21 cellular contexts compared by ENCODE assay signal in the genomic region with DNA sequence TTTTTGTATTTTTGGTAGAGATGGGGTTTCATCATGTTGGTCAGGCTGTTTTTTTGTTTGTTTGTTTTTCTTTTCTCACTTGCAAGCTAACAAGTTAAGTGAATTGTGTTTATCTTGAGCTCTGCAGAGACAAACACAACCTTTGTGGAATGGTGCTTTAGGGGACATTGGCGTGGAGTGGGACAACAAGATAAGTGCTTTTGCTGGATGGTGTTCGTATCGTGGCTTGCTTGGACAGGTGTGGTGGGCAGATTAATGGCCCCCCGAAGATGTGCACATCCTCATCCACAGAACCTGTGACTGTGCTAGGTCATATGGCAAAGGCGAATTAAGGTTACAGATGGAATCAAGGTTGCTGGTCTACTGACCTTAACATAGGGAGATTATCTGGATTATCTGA. TPM values are rescaled to one million over a fixed set of nuclear protein-coding genes. Genes with fewer than 3 reads are reported as not detected.
DNase-seq lines count a peak whose midpoint lies in the region; ATAC-seq and TF ChIP-seq lines count a peak whose summit lies in the region.
"Had no signal": no experiment of that assay in that cellular context is flagged by ENCODE, and none has a peak within 500 bp of the region (broad histone marks: within the 10 kb centered on the region; RNA-seq: fewer than 3 reads in every experiment).

No MANE protein-coding gene starts in this region.

- H3K9me3 Mint-ChIP-seq in H9: no peaks in the 10 kb centered on the region
- H3K9me3 Mint-ChIP-seq in neural progenitor cell: no peaks in the 10 kb centered on the region

- no peak overlapping the region for H4K5ac ChIP-seq in H9 (ENCODE audit: insufficient read length, low read depth, low read length)

- H3K4me3 Mint-ChIP-seq in H9 (no peak overlapping the region), neural progenitor cell (no peak overlapping the region)

- H2BK12ac ChIP-seq in H9 (ENCODE audit: insufficient read length, low read depth, low read length): no peak overlapping the region

- H4K8ac ChIP-seq in H9 (replicated peaks; ENCODE audit: insufficient read length, low read depth, low read length): no peak overlapping the region

- no peaks in the 10 kb centered on the region for H3K79me1 ChIP-seq in H9 (ENCODE audit: insufficient read depth, low read depth, low read length, poor library complexity, severe bottlenecking)

- H3K79me2 ChIP-seq in H9 (ENCODE audit: insufficient read depth, low read length) (peaks cover 6% of the 10 kb centered on the region; the same call in 1 of the 2 replicates), neural progenitor cell (ENCODE audit: low read depth) (no peaks in the 10 kb centered on the region)

- H2BK5ac ChIP-seq in H9 (ENCODE audit: insufficient read length, low read length): no peak overlapping the region

- no peak overlapping the region for H2BK120ac ChIP-seq in H9 (ENCODE audit: low read depth, low read length, poor library complexity, severe bottlenecking)

- no peak overlapping the region for H3T11ph ChIP-seq in H9 (ENCODE audit: low read length)

- H2BK20ac ChIP-seq in H9 (ENCODE audit: low read depth, low read length, poor library complexity, severe bottlenecking): no peak overlapping the region

- peak overlapping the region in 9 of 11 experiments; percentile 34 to 98 (median 70); a peak in 18 of 22 replicates for H3K27ac ChIP-seq in BLaER1 treated with 17β-estradiol and CSF1 and Interleukin-3, amounts not matched to agents 10 nM and 100 nM
- H3K27ac ChIP-seq in H9 (ENCODE audit: insufficient read length, low read depth, low read length) (no peak overlapping the region), colonic mucosa (peak overlapping the region; percentile 70), neural progenitor cell (no peak overlapping the region)
- H3K27ac ChIP-seq: hepatocyte, KMS-11, right lobe of liver, suprapubic skin had no signal

- peaks cover 27 to 68% (median 42%) of the 10 kb centered on the region in 11 experiments; a peak in 21 of 22 replicates for H3K36me3 ChIP-seq in BLaER1 treated with 17β-estradiol and CSF1 and Interleukin-3, amounts not matched to agents 10 nM and 100 nM
- no peaks in the 10 kb centered on the region for H3K36me3 ChIP-seq in colonic mucosa
- no peaks in the 10 kb centered on the region for H3K36me3 ChIP-seq in neural progenitor cell

- no peaks in the 10 kb centered on the region for H3K9me3 ChIP-seq in BLaER1 treated with 17β-estradiol and CSF1 and Interleukin-3, amounts not matched to agents 10 nM and 100 nM (replicated peaks in 1 of 11)
- H3K9me3 ChIP-seq in H9 (ENCODE audit: control insufficient read depth, low read depth, low read length): no peaks in the 10 kb centered on the region
- no peaks in the 10 kb centered on the region for H3K9me3 ChIP-seq in colonic mucosa
- H3K9me3 ChIP-seq in neural progenitor cell (ENCODE audit: low read depth): no peaks in the 10 kb centered on the region
- H3K9me3 ChIP-seq: right lobe of liver, suprapubic skin had no signal

- no peak overlapping the region for H3K14ac ChIP-seq in H9 (ENCODE audit: insufficient read depth, low read length)

- peak overlapping the region; percentile 93 to 100 (median 97) for H3K4me2 ChIP-seq in BLaER1 treated with 17β-estradiol and CSF1 and Interleukin-3, amounts not matched to agents 10 nM and 100 nM
- H3K4me2 ChIP-seq in H9 (ENCODE audit: insufficient read depth, insufficient read length, low read length): no peak overlapping the region
- H3K4me2 ChIP-seq in neural progenitor cell: peak overlapping the region; percentile 41
- H3K4me2 ChIP-seq: hepatocyte, KMS-11 had no signal

- H2AFZ ChIP-seq in H9 (ENCODE audit: low read length) (no peak overlapping the region), neural progenitor cell (replicated peaks) (no peak overlapping the region)
- H2AFZ ChIP-seq: hepatocyte had no signal

- peak overlapping the region; percentile 10 to 99 (median 62); a peak in 20 of 22 replicates for H3K9ac ChIP-seq in BLaER1 treated with 17β-estradiol and CSF1 and Interleukin-3, amounts not matched to agents 10 nM and 100 nM
- no peak overlapping the region for H3K9ac ChIP-seq in H9 (ENCODE audit: extremely low read depth, insufficient read length, low read length)
- peak overlapping the region in 1 of 2 donors; percentile 65 for H3K9ac ChIP-seq in colonic mucosa (ENCODE audit: low read depth in 2 of 2, low read length in 2 of 2)
- H3K9ac ChIP-seq in neural progenitor cell: no peak overlapping the region
- H3K9ac ChIP-seq: KMS-11 had no signal

- no peak overlapping the region for H3K23ac ChIP-seq in H9 (ENCODE audit: insufficient read length, low read depth, low read length)

- no peak overlapping the region for H3K4ac ChIP-seq in H9 (ENCODE audit: low read depth, low read length)

- no peak overlapping the region for H3K56ac ChIP-seq in H9 (ENCODE audit: insufficient read length, low read depth, low read length)

- peak overlapping the region in 7 of 10 experiments; percentile 14 to 51 (median 38); a peak in 10 of 20 replicates for H3K4me3 ChIP-seq in BLaER1 treated with 17β-estradiol and CSF1 and Interleukin-3, amounts not matched to agents 10 nM and 100 nM
- H3K4me3 ChIP-seq in colonic mucosa (no peak overlapping the region), neural progenitor cell (no peak overlapping the region)
- H3K4me3 ChIP-seq: hepatocyte, right lobe of liver, suprapubic skin had no signal

- no peak for ATAC-seq in left lobe of liver
- no peak for ATAC-seq in HG03565 (IDR thresholded peaks at IDR 0.05; ENCODE audit: unreplicated experiment)
- ATAC-seq: HCT116, right lobe of liver had no signal

- no peak overlapping the region for H2AK5ac ChIP-seq in H9 (ENCODE audit: insufficient read length, low read length)

- H3K4me1 ChIP-seq in BLaER1 treated with 17β-estradiol and CSF1 and Interleukin-3, amounts not matched to agents 10 nM and 100 nM: peaks cover 93 to 99% (median 97%) of the 10 kb centered on the region in 10 experiments
- H3K4me1 ChIP-seq in H9 (ENCODE audit: insufficient read depth, low read length) (peaks cover 2% of the 10 kb centered on the region; the same call in 1 of the 2 replicates), colonic mucosa (peaks cover 40% of the 10 kb centered on the region), neural progenitor cell (peaks cover 14% of the 10 kb centered on the region)

- peak overlapping the region in 2 of 3 experiments; percentile 30 to 71; a peak in 3 of 7 replicates for H3K27ac Mint-ChIP-seq in H9
- H3K27ac Mint-ChIP-seq in neural progenitor cell: no peak overlapping the region

- H3F3A ChIP-seq in neural progenitor cell (ENCODE audit: low read depth): peaks cover 6% of the 10 kb centered on the region

- H4K91ac ChIP-seq in H9 (ENCODE audit: insufficient read length, low read depth, low read length): no peak overlapping the region

- H3K23me2 ChIP-seq in H9 (ENCODE audit: insufficient read length, low read depth, low read length, poor library complexity, severe bottlenecking): no peaks in the 10 kb centered on the region

- no peak for TF ChIP-seq CTCF in H9 (conservative IDR thresholded peaks at IDR 0.05)
- no peak for TF ChIP-seq CTCF in colonic mucosa (IDR thresholded peaks at IDR 0.05)
- no peak for TF ChIP-seq CTCF in neural progenitor cell (IDR thresholded peaks at IDR 0.05)

- no peaks in the 10 kb centered on the region for H3K27me3 ChIP-seq in BLaER1 treated with 17β-estradiol and CSF1 and Interleukin-3, amounts not matched to agents 10 nM and 100 nM
- H3K27me3 ChIP-seq in H9 (ENCODE audit: insufficient read depth, low read length) (no peaks in the 10 kb centered on the region), colonic mucosa (no peaks in the 10 kb centered on the region), neural progenitor cell (peaks cover 33% of the 10 kb centered on the region)
- H3K27me3 ChIP-seq: hepatocyte, right lobe of liver, suprapubic skin had no signal

- no peak overlapping the region for H3K18ac ChIP-seq in H9 (ENCODE audit: insufficient read length, low read depth, low read length)

- H3K4me1 Mint-ChIP-seq in H9: peaks cover 27 to 31% of the 10 kb centered on the region in 2 experiments
- H3K4me1 Mint-ChIP-seq in neural progenitor cell: peaks cover 47% of the 10 kb centered on the region

- H3K27me3 Mint-ChIP-seq in H9 (ENCODE audit: low read depth) (peaks cover under 1% of the 10 kb centered on the region; the same call in 1 of the 2 replicates), neural progenitor cell (ENCODE audit: insufficient read depth, low read depth) (peaks cover 4% of the 10 kb centered on the region)

- intact Hi-C loops in colonic mucosa (cut with DNase I): no loop called here

- H3K36me3 Mint-ChIP-seq in H9 (ENCODE audit: insufficient read depth in 1 of 3, low read depth in 3 of 3) (peaks cover 9 to 22% (median 16%) of the 10 kb centered on the region in 3 experiments; a peak in 6 of 7 replicates), neural progenitor cell (peaks cover 26% of the 10 kb centered on the region)

- no CpG with 5 or more reads among the region's 5 CpGs for WGBS in H9 (ENCODE audit: extremely low coverage, insufficient read length, low lambda C conversion rate)

- H4K20me1 ChIP-seq in BLaER1 treated with 17β-estradiol and CSF1 and Interleukin-3, amounts not matched to agents 10 nM and 100 nM: peaks cover 80 to 100% (median 97%) of the 10 kb centered on the region in 11 experiments
- H4K20me1 ChIP-seq in H9 (ENCODE audit: control insufficient read depth, insufficient read depth, insufficient read length) (no peaks in the 10 kb centered on the region), neural progenitor cell (ENCODE audit: low read depth) (peaks cover 17% of the 10 kb centered on the region)

- DNase-seq in H9 (no peak), colonic mucosa (no peak), neural progenitor cell (ENCODE audit: low spot score) (no peak), NOMO-1 (lab: John Stamatoyannopoulos, UW; ENCODE audit: unreplicated experiment in 2 of 2) (no peak), left lobe of liver (ENCODE audit: low spot score) (no peak), NCI-H345 treated with DMSO at 0.1 percent for 48 hours (lab: John Stamatoyannopoulos, UW; ENCODE audit: unreplicated experiment) (no peak)
- DNase-seq: mesendoderm; NCI-H1092; NCI-H524; nucleus accumbens; OCI-M1; right lobe of liver; SHP77 treated with DMSO at 0.1 percent for 48 hours; stimulated activated CD4-positive, alpha-beta T cell treated with anti-CD3 and anti-CD28 coated beads, Interleukin-1b, Interleukin-23, amount 100 ng/mL, for 48 hours; T-helper 1 cell had no signal

- no peak overlapping the region for H2BK15ac ChIP-seq in H9 (ENCODE audit: low read depth, low read length)

RNA-seq across cellular contexts. Expression of a gene that starts 7.0 kb away (rescaled TPM):
- 28.6 and 32.4 TPM in 2 replicates for total RNA-seq in H9 (2021)
- 100 to 1,000 TPM; 158 to 201 TPM for total RNA-seq in colonic mucosa
- 1.9 and 4.3 TPM in 2 replicates for total RNA-seq in neural progenitor cell (ENCODE audit: low replicate concordance)
- total RNA-seq in left lobe of liver: 19.0 TPM

Comparison
In these comparisons a context has a peak if more than half of its experiments do, and no peak if none do; other contexts are left out.
1. H3K27ac ChIP-seq: peak in BLaER1 treated with 17β-estradiol and CSF1 and Interleukin-3, amounts not matched to agents 10 nM and 100 nM (9 of 11) and colonic mucosa (single experiment); none in H9 (single experiment) and neural progenitor cell (single experiment).
2. H3K4me3 ChIP-seq: peak in BLaER1 treated with 17β-estradiol and CSF1 and Interleukin-3, amounts not matched to agents 10 nM and 100 nM (7 of 10); none in colonic mucosa (single experiment) and neural progenitor cell (single experiment).
3. H3K9ac ChIP-seq: peak in BLaER1 treated with 17β-estradiol and CSF1 and Interleukin-3, amounts not matched to agents 10 nM and 100 nM (11 of 11); none in H9 (single experiment) and neural progenitor cell (single experiment).